1 cellular context compared by ENCODE assay signal in the genomic region with DNA sequence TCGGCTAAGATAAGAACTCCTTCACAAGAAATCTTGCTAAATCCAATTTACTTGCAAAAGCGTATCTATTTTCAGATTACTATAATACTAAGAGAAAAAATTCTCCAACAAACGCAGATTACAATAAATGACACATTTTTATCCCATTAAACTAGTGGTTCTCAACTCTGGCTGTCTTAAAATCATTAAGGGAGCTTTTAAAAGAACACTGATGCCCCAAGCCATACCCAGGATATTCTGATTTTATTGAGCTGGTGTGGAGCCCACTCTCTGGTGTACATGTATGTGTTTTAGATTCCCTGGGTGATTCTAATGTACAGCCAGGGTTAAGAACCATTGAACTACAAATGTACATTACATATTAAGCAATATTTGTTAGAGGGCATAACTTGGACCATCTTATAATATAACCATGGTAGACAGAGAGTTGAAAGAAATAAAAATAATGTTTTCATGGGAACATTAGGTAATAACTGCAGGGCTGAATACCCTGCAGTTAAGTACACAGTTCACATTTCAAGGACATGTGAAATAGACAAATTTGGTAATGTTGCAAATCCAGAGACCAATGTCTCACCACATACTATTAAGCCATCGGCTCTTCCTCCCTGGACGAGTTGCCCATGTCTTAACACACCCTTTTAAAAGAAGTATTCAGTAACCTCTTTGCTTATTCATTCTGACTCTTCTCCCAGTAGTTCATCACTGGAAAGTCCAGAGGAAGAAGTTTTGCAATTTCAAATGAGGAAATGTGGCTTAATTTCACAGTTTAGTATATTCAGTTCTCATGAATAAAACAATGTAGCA.
TF ChIP-seq lines count a peak whose summit lies in the region.

No MANE protein-coding gene starts in this region.

TF ChIP-seq in HepG2, 621 proteins besides CTCF, POLR2A, EP300 and RAD21 (continued from another document and continues in another):
- TF ChIP-seq, protein P1, sequence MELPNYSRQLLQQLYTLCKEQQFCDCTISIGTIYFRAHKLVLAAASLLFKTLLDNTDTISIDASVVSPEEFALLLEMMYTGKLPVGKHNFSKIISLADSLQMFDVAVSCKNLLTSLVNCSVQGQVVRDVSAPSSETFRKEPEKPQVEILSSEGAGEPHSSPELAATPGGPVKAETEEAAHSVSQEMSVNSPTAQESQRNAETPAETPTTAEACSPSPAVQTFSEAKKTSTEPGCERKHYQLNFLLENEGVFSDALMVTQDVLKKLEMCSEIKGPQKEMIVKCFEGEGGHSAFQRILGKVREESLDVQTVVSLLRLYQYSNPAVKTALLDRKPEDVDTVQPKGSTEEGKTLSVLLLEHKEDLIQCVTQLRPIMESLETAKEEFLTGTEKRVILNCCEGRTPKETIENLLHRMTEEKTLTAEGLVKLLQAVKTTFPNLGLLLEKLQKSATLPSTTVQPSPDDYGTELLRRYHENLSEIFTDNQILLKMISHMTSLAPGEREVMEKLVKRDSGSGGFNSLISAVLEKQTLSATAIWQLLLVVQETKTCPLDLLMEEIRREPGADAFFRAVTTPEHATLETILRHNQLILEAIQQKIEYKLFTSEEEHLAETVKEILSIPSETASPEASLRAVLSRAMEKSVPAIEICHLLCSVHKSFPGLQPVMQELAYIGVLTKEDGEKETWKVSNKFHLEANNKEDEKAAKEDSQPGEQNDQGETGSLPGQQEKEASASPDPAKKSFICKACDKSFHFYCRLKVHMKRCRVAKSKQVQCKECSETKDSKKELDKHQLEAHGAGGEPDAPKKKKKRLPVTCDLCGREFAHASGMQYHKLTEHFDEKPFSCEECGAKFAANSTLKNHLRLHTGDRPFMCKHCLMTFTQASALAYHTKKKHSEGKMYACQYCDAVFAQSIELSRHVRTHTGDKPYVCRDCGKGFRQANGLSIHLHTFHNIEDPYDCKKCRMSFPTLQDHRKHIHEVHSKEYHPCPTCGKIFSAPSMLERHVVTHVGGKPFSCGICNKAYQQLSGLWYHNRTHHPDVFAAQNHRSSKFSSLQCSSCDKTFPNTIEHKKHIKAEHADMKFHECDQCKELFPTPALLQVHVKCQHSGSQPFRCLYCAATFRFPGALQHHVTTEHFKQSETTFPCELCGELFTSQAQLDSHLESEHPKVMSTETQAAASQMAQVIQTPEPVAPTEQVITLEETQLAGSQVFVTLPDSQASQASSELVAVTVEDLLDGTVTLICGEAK (IDR thresholded peaks at IDR 0.05) = no peak
- TF ChIP-seq, protein P1 (CRISPR knock-in tag; IDR thresholded peaks at IDR 0.05) = no peak
- TF ChIP-seq ZNF3 (CRISPR knock-in tag; IDR thresholded peaks at IDR 0.05) (no peak), FOSL2 (CRISPR knock-in tag; IDR thresholded peaks at IDR 0.05) (peak; percentile 77), ARNT (IDR thresholded peaks at IDR 0.05) (no peak), ZNF709 (CRISPR knock-in tag; IDR thresholded peaks at IDR 0.05) (no peak), RNF2 (conservative IDR thresholded peaks at IDR 0.05; ENCODE audit: low read depth) (no peak), HDAC1 (CRISPR knock-in tag; IDR thresholded peaks at IDR 0.05) (no peak), ATF1 (CRISPR knock-in tag; IDR thresholded peaks at IDR 0.05) (no peak; the same call in 1 of the 2 replicates), KLF12 (CRISPR knock-in tag; IDR thresholded peaks at IDR 0.05; ENCODE audit: borderline replicate concordance) (no peak), SSRP1 (CRISPR knock-in tag; IDR thresholded peaks at IDR 0.05) (no peak), SP2 (CRISPR knock-in tag; IDR thresholded peaks at IDR 0.05) (no peak), ZNF678 (CRISPR knock-in tag; IDR thresholded peaks at IDR 0.05) (no peak), RBM22 (optimal IDR thresholded peaks at IDR 0.05; ENCODE audit: low read length) (peak; percentile 41), ZFP62 (CRISPR knock-in tag; IDR thresholded peaks at IDR 0.05) (no peak), ZNF703 (CRISPR knock-in tag; IDR thresholded peaks at IDR 0.05; ENCODE audit: borderline replicate concordance) (no peak), SOX13 (IDR thresholded peaks at IDR 0.05) (peak; percentile 22; the same call in 1 of the 2 replicates), SOX13 (CRISPR knock-in tag; conservative IDR thresholded peaks at IDR 0.05 in 1 of 2, IDR thresholded peaks at IDR 0.05 in 1 of 2) (peak in 1 of 2 experiments; percentile 76; a peak in 2 of 4 replicates), ZMYM2 (CRISPR knock-in tag; IDR thresholded peaks at IDR 0.05) (no peak; the same call in 1 of the 2 replicates), GZF1 (CRISPR knock-in tag; IDR thresholded peaks at IDR 0.05) (no peak), ERF (CRISPR knock-in tag; IDR thresholded peaks at IDR 0.05) (peak; percentile 34; the same call in 1 of the 2 replicates), GATA4 (IDR thresholded peaks at IDR 0.05; ENCODE audit: borderline replicate concordance, low read depth) (0 out of 2 replicates have a peak, but pooled peaks have one; percentile 33), ZBTB7B (CRISPR knock-in tag; IDR thresholded peaks at IDR 0.05) (no peak), GPN1 (CRISPR knock-in tag; IDR thresholded peaks at IDR 0.05; ENCODE audit: borderline replicate concordance) (no peak), ZNF30 (CRISPR knock-in tag; IDR thresholded peaks at IDR 0.05) (no peak), NPAS2 (CRISPR knock-in tag; IDR thresholded peaks at IDR 0.05; ENCODE audit: borderline replicate concordance) (no peak), ELF3 (CRISPR knock-in tag; IDR thresholded peaks at IDR 0.05) (peak; percentile 72), KDM1A (CRISPR knock-in tag; IDR thresholded peaks at IDR 0.05) (no peak), ZNF333 (CRISPR knock-in tag; IDR thresholded peaks at IDR 0.05; ENCODE audit: borderline replicate concordance) (no peak), ZNF670 (CRISPR knock-in tag; IDR thresholded peaks at IDR 0.05; ENCODE audit: borderline replicate concordance) (no peak), PHF20 (CRISPR knock-in tag; IDR thresholded peaks at IDR 0.05) (no peak), ZNF616 (CRISPR knock-in tag; IDR thresholded peaks at IDR 0.05; ENCODE audit: low read depth) (no peak), HNF4A (CRISPR knock-in tag; IDR thresholded peaks at IDR 0.05) (peak; percentile 84), ZNF569 (CRISPR knock-in tag; IDR thresholded peaks at IDR 0.05; ENCODE audit: borderline replicate concordance) (no peak), ZNF724P (CRISPR knock-in tag; IDR thresholded peaks at IDR 0.05; ENCODE audit: borderline replicate concordance) (no peak), ZNF639 (CRISPR knock-in tag; conservative IDR thresholded peaks at IDR 0.05) (no peak), ZNF260 (CRISPR knock-in tag; IDR thresholded peaks at IDR 0.05; ENCODE audit: borderline replicate concordance, low read depth) (no peak), FIP1L1 (IDR thresholded peaks at IDR 0.05; ENCODE audit: borderline replicate concordance, insufficient read depth, low read depth, low read length) (no peak), ZSCAN25 (CRISPR knock-in tag; IDR thresholded peaks at IDR 0.05) (peak; percentile 90), ATF7-NPFF (CRISPR knock-in tag; IDR thresholded peaks at IDR 0.05; ENCODE audit: low read depth) (no peak), LCORL (IDR thresholded peaks at IDR 0.05) (peak; percentile 61; the same call in 1 of the 2 replicates), LCORL (CRISPR knock-in tag; IDR thresholded peaks at IDR 0.05) (no peak), BRCA1 (CRISPR knock-in tag; IDR thresholded peaks at IDR 0.05) (no peak), ZNF572 (CRISPR knock-in tag; IDR thresholded peaks at IDR 0.05) (no peak), HOXA9 (CRISPR knock-in tag; IDR thresholded peaks at IDR 0.05; ENCODE audit: borderline replicate concordance) (no peak), PAX8 (CRISPR knock-in tag; IDR thresholded peaks at IDR 0.05; ENCODE audit: borderline replicate concordance) (no peak), ZNF160 (CRISPR knock-in tag; IDR thresholded peaks at IDR 0.05) (no peak), ZNF367 (CRISPR knock-in tag; IDR thresholded peaks at IDR 0.05; ENCODE audit: borderline replicate concordance) (no peak)
- TF ChIP-seq, protein P2, sequence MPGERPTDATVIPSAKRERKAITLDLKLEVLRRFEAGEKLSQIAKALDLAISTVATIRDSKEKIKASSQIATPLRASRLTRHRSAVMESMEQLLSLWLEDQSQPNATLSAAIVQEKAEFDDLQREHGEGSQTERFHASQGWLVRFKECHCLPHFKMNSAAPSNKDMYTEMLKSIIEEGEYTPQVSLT (CRISPR knock-in tag; IDR thresholded peaks at IDR 0.05; ENCODE audit: borderline replicate concordance, low read depth) = no peak
- TF ChIP-seq, protein P3, sequence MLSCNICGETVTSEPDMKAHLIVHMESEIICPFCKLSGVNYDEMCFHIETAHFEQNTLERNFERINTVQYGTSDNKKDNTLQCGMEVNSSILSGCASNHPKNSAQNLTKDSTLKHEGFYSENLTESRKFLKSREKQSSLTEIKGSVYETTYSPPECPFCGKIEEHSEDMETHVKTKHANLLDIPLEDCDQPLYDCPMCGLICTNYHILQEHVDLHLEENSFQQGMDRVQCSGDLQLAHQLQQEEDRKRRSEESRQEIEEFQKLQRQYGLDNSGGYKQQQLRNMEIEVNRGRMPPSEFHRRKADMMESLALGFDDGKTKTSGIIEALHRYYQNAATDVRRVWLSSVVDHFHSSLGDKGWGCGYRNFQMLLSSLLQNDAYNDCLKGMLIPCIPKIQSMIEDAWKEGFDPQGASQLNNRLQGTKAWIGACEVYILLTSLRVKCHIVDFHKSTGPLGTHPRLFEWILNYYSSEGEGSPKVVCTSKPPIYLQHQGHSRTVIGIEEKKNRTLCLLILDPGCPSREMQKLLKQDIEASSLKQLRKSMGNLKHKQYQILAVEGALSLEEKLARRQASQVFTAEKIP (CRISPR knock-in tag; IDR thresholded peaks at IDR 0.05; ENCODE audit: borderline replicate concordance) = no peak
- TF ChIP-seq, protein P4, sequence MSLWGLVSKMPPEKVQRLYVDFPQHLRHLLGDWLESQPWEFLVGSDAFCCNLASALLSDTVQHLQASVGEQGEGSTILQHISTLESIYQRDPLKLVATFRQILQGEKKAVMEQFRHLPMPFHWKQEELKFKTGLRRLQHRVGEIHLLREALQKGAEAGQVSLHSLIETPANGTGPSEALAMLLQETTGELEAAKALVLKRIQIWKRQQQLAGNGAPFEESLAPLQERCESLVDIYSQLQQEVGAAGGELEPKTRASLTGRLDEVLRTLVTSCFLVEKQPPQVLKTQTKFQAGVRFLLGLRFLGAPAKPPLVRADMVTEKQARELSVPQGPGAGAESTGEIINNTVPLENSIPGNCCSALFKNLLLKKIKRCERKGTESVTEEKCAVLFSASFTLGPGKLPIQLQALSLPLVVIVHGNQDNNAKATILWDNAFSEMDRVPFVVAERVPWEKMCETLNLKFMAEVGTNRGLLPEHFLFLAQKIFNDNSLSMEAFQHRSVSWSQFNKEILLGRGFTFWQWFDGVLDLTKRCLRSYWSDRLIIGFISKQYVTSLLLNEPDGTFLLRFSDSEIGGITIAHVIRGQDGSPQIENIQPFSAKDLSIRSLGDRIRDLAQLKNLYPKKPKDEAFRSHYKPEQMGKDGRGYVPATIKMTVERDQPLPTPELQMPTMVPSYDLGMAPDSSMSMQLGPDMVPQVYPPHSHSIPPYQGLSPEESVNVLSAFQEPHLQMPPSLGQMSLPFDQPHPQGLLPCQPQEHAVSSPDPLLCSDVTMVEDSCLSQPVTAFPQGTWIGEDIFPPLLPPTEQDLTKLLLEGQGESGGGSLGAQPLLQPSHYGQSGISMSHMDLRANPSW (CRISPR knock-in tag; IDR thresholded peaks at IDR 0.05; ENCODE audit: borderline replicate concordance) = no peak
- TF ChIP-seq, protein P5, sequence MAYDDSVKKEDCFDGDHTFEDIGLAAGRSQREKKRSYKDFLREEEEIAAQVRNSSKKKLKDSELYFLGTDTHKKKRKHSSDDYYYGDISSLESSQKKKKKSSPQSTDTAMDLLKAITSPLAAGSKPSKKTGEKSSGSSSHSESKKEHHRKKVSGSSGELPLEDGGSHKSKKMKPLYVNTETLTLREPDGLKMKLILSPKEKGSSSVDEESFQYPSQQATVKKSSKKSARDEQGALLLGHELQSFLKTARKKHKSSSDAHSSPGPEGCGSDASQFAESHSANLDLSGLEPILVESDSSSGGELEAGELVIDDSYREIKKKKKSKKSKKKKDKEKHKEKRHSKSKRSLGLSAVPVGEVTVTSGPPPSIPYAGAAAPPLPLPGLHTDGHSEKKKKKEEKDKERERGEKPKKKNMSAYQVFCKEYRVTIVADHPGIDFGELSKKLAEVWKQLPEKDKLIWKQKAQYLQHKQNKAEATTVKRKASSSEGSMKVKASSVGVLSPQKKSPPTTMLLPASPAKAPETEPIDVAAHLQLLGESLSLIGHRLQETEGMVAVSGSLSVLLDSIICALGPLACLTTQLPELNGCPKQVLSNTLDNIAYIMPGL (CRISPR knock-in tag; IDR thresholded peaks at IDR 0.05; ENCODE audit: borderline replicate concordance in 1 of 2, low read depth in 1 of 2) = peak in 1 of 2 experiments; percentile 10; a peak in 1 of 4 replicates
